ENCODE assay signal across 19 cellular contexts in genomic region chr11:100793525-100793924, GRCh38.
"Had no signal": no experiment of that assay in that cellular context is flagged by ENCODE, and none has a peak within 500 bp of the region (broad histone marks: within the 10 kb centered on the region; RNA-seq: fewer than 3 reads in every experiment).

No MANE protein-coding gene starts in this region.

- H3K9me3 Mint-ChIP-seq: activated CD8-positive, alpha-beta T cell treated with anti-CD3 and anti-CD28 coated beads for 36 hours; T-helper 1 cell treated with Interleukin-12 subunit alpha and Interleukin-12 subunit beta and Interleukin-4 antibody, amounts not matched to agents 30 μg/mL and 1 μg/mL, for 36 hours had no signal

- H3K4me3 ChIP-seq: breast epithelium, PC-9 had no signal

- H3K27me3 Mint-ChIP-seq: activated naive CD4-positive, alpha-beta T cell treated with anti-CD3 and anti-CD28 coated beads, Interleukin-2, amount 50 U/mL, for 24 hours had no signal

- H3K36me3 ChIP-seq: breast epithelium had no signal

- H3K27ac ChIP-seq: breast epithelium, PC-9 had no signal

- H3K9me3 ChIP-seq: breast epithelium had no signal

- DNase-seq: activated CD4-positive, alpha-beta T cell treated with anti-CD3 and anti-CD28 coated beads for 4 hours; activated CD8-positive, alpha-beta memory T cell treated with anti-CD3 and anti-CD28 coated beads, Interleukin-2, amount 50 U/mL, for 4 hours; activated CD8-positive, alpha-beta T cell treated with anti-CD3 and anti-CD28 coated beads for 36 hours; activated naive CD4-positive, alpha-beta T cell; aorta; central memory CD4-positive, alpha-beta T cell; KG1; NCI-H1092 treated with DMSO at 0.1 percent for 48 hours; NCI-H1417 treated with DMSO at 0.1 percent for 48 hours; NCI-H1694; NCI-H2029 treated with DMSO at 0.1 percent for 48 hours; NCI-H446; NCI-H524; PC-9; SHP77 treated with DMSO at 0.1 percent for 48 hours had no signal

- H3K27me3 ChIP-seq: breast epithelium had no signal

- H2AFZ ChIP-seq: PC-9 had no signal

- H3K4me3 Mint-ChIP-seq: activated CD8-positive, alpha-beta T cell treated with anti-CD3 and anti-CD28 coated beads for 36 hours; activated naive CD4-positive, alpha-beta T cell treated with anti-CD3 and anti-CD28 coated beads, Interleukin-2, amount 50 U/mL, for 24 hours; T-helper 1 cell treated with Interleukin-12 subunit alpha and Interleukin-12 subunit beta and Interleukin-4 antibody, amounts not matched to agents 30 μg/mL and 1 μg/mL, for 36 hours had no signal

- H3K4me2 ChIP-seq: PC-9 had no signal

- ATAC-seq: activated CD4-positive, CD25-positive, alpha-beta regulatory T cell treated with anti-CD3 and anti-CD28 coated beads, Interleukin-2, amount 50 U/mL, for 24 hours; activated CD8-positive, alpha-beta T cell treated with anti-CD3 and anti-CD28 coated beads for 36 hours had no signal

- H3K36me3 Mint-ChIP-seq: activated naive CD4-positive, alpha-beta T cell treated with anti-CD3 and anti-CD28 coated beads, Interleukin-2, amount 50 U/mL, for 24 hours had no signal

- H3K4me1 Mint-ChIP-seq: activated naive CD4-positive, alpha-beta T cell treated with anti-CD3 and anti-CD28 coated beads, Interleukin-2, amount 50 U/mL, for 24 hours had no signal

- H3K4me1 ChIP-seq: breast epithelium had no signal
